ENCODE assay signal across 10 cellular contexts in genomic region chr19:41223431-41224234, GRCh38. TPM values are rescaled to one million over a fixed set of nuclear protein-coding genes. Genes with fewer than 3 reads are reported as not detected.
DNase-seq lines count a peak whose midpoint lies in the region; ATAC-seq and TF ChIP-seq lines count a peak whose summit lies in the region.
"Had no signal": no experiment of that assay in that cellular context is flagged by ENCODE, and none has a peak within 500 bp of the region (broad histone marks: within the 10 kb centered on the region; RNA-seq: fewer than 3 reads in every experiment).

No MANE protein-coding gene starts in this region.

- peaks cover 14% of the 10 kb centered on the region for H3K36me3 Mint-ChIP-seq in nephron progenitor cell (ENCODE audit: low read depth)

- H4K20me1 ChIP-seq in MM.1S (ENCODE audit: insufficient read depth, low read length) = no peaks in the 10 kb centered on the region

- no peak overlapping the region for H3K9ac ChIP-seq in MM.1S (ENCODE audit: low read length)

- H3K27ac Mint-ChIP-seq in nephron progenitor cell = peak overlapping the region; percentile 48

- H3K9me3 Mint-ChIP-seq in nephron progenitor cell = no peaks in the 10 kb centered on the region

- no peaks in the 10 kb centered on the region for H3K27me3 ChIP-seq in MG63
- peaks cover 94% of the 10 kb centered on the region for H3K27me3 ChIP-seq in MM.1S (replicated peaks; ENCODE audit: insufficient read depth, low read length)
- H3K27me3 ChIP-seq: right lobe of liver had no signal

- H3K4me1 Mint-ChIP-seq in nephron progenitor cell = peaks cover 74% of the 10 kb centered on the region

- H3K27me3 Mint-ChIP-seq in nephron progenitor cell (ENCODE audit: low read depth, poor library complexity) = peaks cover 16% of the 10 kb centered on the region

- no peaks in the 10 kb centered on the region for H3K79me2 ChIP-seq in MM.1S (ENCODE audit: low read length)

- H3K9me2 ChIP-seq in MM.1S (replicated peaks; ENCODE audit: insufficient read depth, low read length) = no peaks in the 10 kb centered on the region

- peak overlapping the region; percentile 16 for H3K4me3 ChIP-seq in MG63
- H3K4me3 ChIP-seq in MM.1S (ENCODE audit: low read length) = no peak overlapping the region
- H3K4me3 ChIP-seq: body of pancreas, right lobe of liver had no signal

- TF ChIP-seq CTCF in nephron progenitor cell (IDR thresholded peaks at IDR 0.05) (no peak), MM.1S (IDR thresholded peaks at IDR 0.05; ENCODE audit: low read length) (no peak)

- 0 out of 2 replicates have a peak, but pooled peaks cover 6% of the 10 kb centered on the region for H3K4me1 ChIP-seq in MM.1S (ENCODE audit: low read length)
- H3K4me1 ChIP-seq: right lobe of liver had no signal

- peak; percentile 85 for DNase-seq in AG20443 (ENCODE audit: low spot score)
- peak; percentile 98 for DNase-seq in MG63
- DNase-seq in ecto neural progenitor cell (ENCODE audit: low spot score) = peak; percentile 67
- DNase-seq in nephron progenitor cell = peak; percentile 51
- DNase-seq in MM.1S = no peak
- DNase-seq in left lobe of liver (ENCODE audit: low spot score) = no peak
- no peak for DNase-seq in KG1 (lab: John Stamatoyannopoulos, UW)
- no peak for DNase-seq in substantia nigra (lab: John Stamatoyannopoulos, UW)
- DNase-seq: right lobe of liver had no signal

- H3F3A ChIP-seq in MM.1S (ENCODE audit: insufficient read depth, low read length) = no peaks in the 10 kb centered on the region

- H3K27ac ChIP-seq in MM.1S (ENCODE audit: low read length) = no peak overlapping the region
- no peak overlapping the region for H3K27ac ChIP-seq in substantia nigra (ENCODE audit: low read depth, low read length, poor library complexity, severe bottlenecking)
- H3K27ac ChIP-seq: body of pancreas, right lobe of liver had no signal

- no peak overlapping the region for H2AFZ ChIP-seq in MM.1S (ENCODE audit: low read length)

- H3K4me3 Mint-ChIP-seq in nephron progenitor cell = no peak overlapping the region

- no peak overlapping the region for H3K4me2 ChIP-seq in MM.1S (ENCODE audit: low read depth, low read length)

- H3K9me3 ChIP-seq in MG63 (no peaks in the 10 kb centered on the region), MM.1S (replicated peaks; ENCODE audit: insufficient read depth, low read length) (no peaks in the 10 kb centered on the region)
- H3K9me3 ChIP-seq: body of pancreas, right lobe of liver had no signal

- H3K36me3 ChIP-seq in MG63 (peaks cover 78% of the 10 kb centered on the region), MM.1S (replicated peaks; ENCODE audit: insufficient read depth, low read length) (no peaks in the 10 kb centered on the region)
- H3K36me3 ChIP-seq: right lobe of liver had no signal

- no peak for ATAC-seq in left lobe of liver
- ATAC-seq: body of pancreas had no signal

RNA-seq across cellular contexts. Expression of gene AXL, which starts 4.6 kb away (rescaled TPM):
- total RNA-seq in MG63 (2014; rRNA removed; shearing (Covaris generic); ENCODE audit: low replicate concordance) = 294 and 355 TPM in 2 replicates
- 10.1 TPM for total RNA-seq in left lobe of liver

RNA-seq across cellular contexts. Expression of gene CYP2S1, which starts 30.6 kb away (rescaled TPM):
- total RNA-seq in MG63 (2014; rRNA removed; shearing (Covaris generic); ENCODE audit: low replicate concordance) = 3.9 and 5.0 TPM in 2 replicates
- total RNA-seq in left lobe of liver = 2.1 TPM

RNA-seq across cellular contexts. Expression of gene HNRNPUL1, which starts 40.5 kb away (rescaled TPM):
- total RNA-seq in MG63 (2014; rRNA removed; shearing (Covaris generic); ENCODE audit: low replicate concordance) = 149 and 151 TPM in 2 replicates
- total RNA-seq in left lobe of liver = 62.4 TPM

Comparison
In these comparisons a context has a peak if more than half of its experiments do, and no peak if none do; other contexts are left out.
1. DNase-seq: peak in AG20443 (single experiment), MG63 (single experiment), ecto neural progenitor cell (single experiment) and nephron progenitor cell (single experiment); none in MM.1S (single experiment), left lobe of liver (single experiment), KG1 (single experiment) and substantia nigra (0 of 49).
2. RNA of gene AXL, which starts 4.6 kb away (total RNA-seq): 294 to 355 TPM in MG63; 10.1 TPM in left lobe of liver (single experiment); every median in the first group is over 10 times any median in the second.